10 cellular contexts compared by ENCODE assay signal in the genomic region with DNA sequence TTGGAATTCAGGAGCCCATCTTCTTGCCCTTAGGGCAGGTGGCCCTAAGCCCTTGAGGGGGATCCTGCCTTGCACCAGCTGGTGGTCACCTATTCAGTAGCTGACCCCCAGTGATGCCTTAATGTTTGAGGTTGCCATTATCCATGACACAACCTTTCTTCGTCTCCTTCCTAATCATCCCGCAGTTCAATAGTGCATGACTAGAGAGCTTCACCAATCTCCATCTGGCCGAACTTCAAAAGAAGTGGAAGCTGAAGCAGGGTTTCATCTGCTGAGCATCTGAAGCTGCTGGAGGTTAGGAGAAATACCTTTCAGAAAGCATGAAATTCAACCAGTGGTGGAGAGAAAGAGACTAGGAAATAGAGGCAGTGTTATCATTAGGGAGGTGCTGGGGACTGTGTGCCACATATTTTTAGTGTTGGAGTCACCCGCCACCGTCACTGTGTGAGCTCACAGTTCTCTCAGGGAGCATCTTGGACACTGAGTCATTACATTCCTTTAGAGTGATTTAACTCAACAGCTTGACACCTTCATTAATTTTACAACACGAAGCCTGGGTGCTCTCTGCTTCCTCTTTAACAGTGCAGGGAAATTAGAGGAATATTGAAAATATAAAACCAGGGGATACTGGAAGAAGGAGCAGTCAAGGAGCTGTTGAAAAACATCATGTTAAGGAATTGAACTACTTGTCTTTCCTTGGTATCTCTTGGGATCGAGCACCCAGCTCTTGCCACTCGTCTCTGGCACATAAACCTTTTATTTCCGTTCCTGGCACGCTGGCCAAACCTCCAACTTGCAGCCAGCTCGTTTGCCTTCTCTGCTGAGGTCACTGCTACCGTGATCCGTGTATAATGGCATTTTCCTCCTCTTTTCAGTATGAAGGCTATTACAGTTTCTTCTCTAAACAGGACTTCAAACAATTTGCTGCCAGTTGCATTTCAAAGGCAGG. TPM values are rescaled to one million over a fixed set of nuclear protein-coding genes. Genes with fewer than 3 reads are reported as not detected.
DNase-seq lines count a peak whose midpoint lies in the region; ATAC-seq and TF ChIP-seq lines count a peak whose summit lies in the region.
"Had no signal": no experiment of that assay in that cellular context is flagged by ENCODE, and none has a peak within 500 bp of the region (broad histone marks: within the 10 kb centered on the region; RNA-seq: fewer than 3 reads in every experiment).

No MANE protein-coding gene starts in this region.

- no peaks in the 10 kb centered on the region for H3K9me3 Mint-ChIP-seq in activated CD4-positive, alpha-beta T cell treated with anti-CD3 and anti-CD28 coated beads, Interleukin-2, amount 10 ng/mL, durations not matched to agents 7 days and 5 days
- H3K9me3 Mint-ChIP-seq in T-helper 2 cell treated with Interferon-gamma antibody and Interleukin-4, amounts not matched to agents 5 μg/mL and 100 μg/mL, for 36 hours, result no peaks in the 10 kb centered on the region
- H3K9me3 Mint-ChIP-seq: naive B cell had no signal

- H3K36me3 Mint-ChIP-seq in activated CD4-positive, alpha-beta T cell treated with anti-CD3 and anti-CD28 coated beads, Interleukin-2, amount 10 ng/mL, durations not matched to agents 7 days and 5 days (ENCODE audit: low read depth), result peaks cover 5% of the 10 kb centered on the region
- H3K36me3 Mint-ChIP-seq in T-helper 2 cell treated with Interferon-gamma antibody and Interleukin-4, amounts not matched to agents 5 μg/mL and 100 μg/mL, for 36 hours (ENCODE audit: low read depth), result peaks cover 8% of the 10 kb centered on the region

- H3K27ac Mint-ChIP-seq in activated CD4-positive, alpha-beta T cell treated with anti-CD3 and anti-CD28 coated beads, Interleukin-2, amount 10 ng/mL, durations not matched to agents 7 days and 5 days, result peak overlapping the region; percentile 31
- no peak overlapping the region for H3K27ac Mint-ChIP-seq in T-helper 2 cell treated with Interferon-gamma antibody and Interleukin-4, amounts not matched to agents 5 μg/mL and 100 μg/mL, for 36 hours
- H3K27ac Mint-ChIP-seq: naive B cell had no signal

- H3K4me3 ChIP-seq in choroid plexus epithelial cell (ENCODE audit: low read depth, low read length), result no peak overlapping the region
- no peak overlapping the region for H3K4me3 ChIP-seq in lower lobe of right lung
- no peak overlapping the region for H3K4me3 ChIP-seq in aorta (ENCODE audit: low read length in 2 of 2)

- H3K4me3 Mint-ChIP-seq in activated CD4-positive, alpha-beta T cell treated with anti-CD3 and anti-CD28 coated beads, Interleukin-2, amount 10 ng/mL, durations not matched to agents 7 days and 5 days, result no peak overlapping the region
- H3K4me3 Mint-ChIP-seq in T-helper 2 cell treated with Interferon-gamma antibody and Interleukin-4, amounts not matched to agents 5 μg/mL and 100 μg/mL, for 36 hours, result no peak overlapping the region
- H3K4me3 Mint-ChIP-seq: naive B cell had no signal

- H3K27me3 ChIP-seq in lower lobe of right lung (ENCODE audit: low read depth), result no peaks in the 10 kb centered on the region
- H3K27me3 ChIP-seq in aorta (ENCODE audit: control insufficient read depth in 1 of 2, insufficient read depth in 2 of 2, low read length in 1 of 2), result no peaks in the 10 kb centered on the region

- H3K9me3 ChIP-seq in lower lobe of right lung (no peaks in the 10 kb centered on the region), aorta (ENCODE audit: control insufficient read depth, low read length) (no peaks in the 10 kb centered on the region)

- H3K27me3 Mint-ChIP-seq in activated CD4-positive, alpha-beta T cell treated with anti-CD3 and anti-CD28 coated beads, Interleukin-2, amount 10 ng/mL, durations not matched to agents 7 days and 5 days, result no peaks in the 10 kb centered on the region
- H3K27me3 Mint-ChIP-seq in T-helper 2 cell treated with Interferon-gamma antibody and Interleukin-4, amounts not matched to agents 5 μg/mL and 100 μg/mL, for 36 hours (ENCODE audit: low read depth), result no peaks in the 10 kb centered on the region
- H3K27me3 Mint-ChIP-seq: naive B cell had no signal

- WGBS in aorta, 2 donors, result 19 to 29% methylated on average over 13 of the region's 13 CpGs

- H3K4me1 ChIP-seq in lower lobe of right lung, result peaks cover 38% of the 10 kb centered on the region
- peaks cover 0 to 2% of the 10 kb centered on the region in 2 donors for H3K4me1 ChIP-seq in aorta (ENCODE audit: control insufficient read depth in 1 of 2, insufficient read depth in 2 of 2, low read length in 2 of 2)

- peaks cover 6% of the 10 kb centered on the region for H3K4me1 Mint-ChIP-seq in activated CD4-positive, alpha-beta T cell treated with anti-CD3 and anti-CD28 coated beads, Interleukin-2, amount 10 ng/mL, durations not matched to agents 7 days and 5 days
- H3K4me1 Mint-ChIP-seq in T-helper 2 cell treated with Interferon-gamma antibody and Interleukin-4, amounts not matched to agents 5 μg/mL and 100 μg/mL, for 36 hours (ENCODE audit: low read depth), result peaks cover 21% of the 10 kb centered on the region

- POLR2A ChIA-PET in activated CD4-positive, alpha-beta T cell treated with anti-CD3 and anti-CD28 coated beads, Interleukin-2, amount 10 ng/mL, durations not matched to agents 7 days and 5 days (lab: Charles Lee), result no interaction called here

- no peak for DNase-seq in activated CD4-positive, alpha-beta T cell treated with anti-CD3 and anti-CD28 coated beads, Interleukin-2, amount 10 ng/mL, durations not matched to agents 7 days and 5 days
- DNase-seq in activated CD4-positive, alpha-beta T cell treated with anti-CD3 and anti-CD28 coated beads, Interleukin-2, amount 50 U/mL, for 48 hours, result no peak
- DNase-seq in choroid plexus epithelial cell (ENCODE audit: low read depth) (peak; percentile 68), lower lobe of right lung (no peak), aorta (peak; percentile 78 to 91), NCI-H774 (lab: John Stamatoyannopoulos, UW) (no peak)
- no peak for DNase-seq in T-helper 2 cell treated with Interferon-gamma antibody and Interleukin-4, amounts not matched to agents 5 μg/mL and 100 μg/mL, for 36 hours (ENCODE audit: low spot score)
- no peak for DNase-seq in activated CD4-positive, alpha-beta T cell treated with anti-CD3 and anti-CD28 coated beads for 4 hours
- DNase-seq: naive B cell, NCI-H2029 treated with DMSO at 0.1 percent for 48 hours had no signal

- intact Hi-C loops in lower lobe of right lung (cut with DNase I), result no loop called here
- intact Hi-C loops in aorta (cut with DNase I), result loop anchor here in 1 of 2 donors (10.0 kb wide), 1 partner anchor 166 kb away; no protein-coding TSS in a partner anchor

- H3K36me3 ChIP-seq in lower lobe of right lung (no peaks in the 10 kb centered on the region), aorta (ENCODE audit: control insufficient read depth in 1 of 2, insufficient read depth in 2 of 2, low read length in 1 of 2) (no peaks in the 10 kb centered on the region)

- ATAC-seq in lower lobe of right lung, result peak; percentile 74 to 85
- peak; percentile 80 for ATAC-seq in aorta (ENCODE audit: low FRiP score)

- CTCF ChIA-PET in activated CD4-positive, alpha-beta T cell treated with anti-CD3 and anti-CD28 coated beads, Interleukin-2, amount 10 ng/mL, durations not matched to agents 7 days and 5 days (lab: Charles Lee), result interaction anchor here (1.1 to 1.3 kb wide), 2 partner anchors 15 to 34 kb away, joined by 3 to 4 read pairs; no protein-coding TSS in a partner anchor

- peak overlapping the region; percentile 22 for H3K27ac ChIP-seq in lower lobe of right lung
- H3K27ac ChIP-seq in aorta (ENCODE audit: low read depth in 1 of 2, low read length in 2 of 2), result peak overlapping the region; percentile 67 to 98

- TF ChIP-seq CTCF in choroid plexus epithelial cell (conservative IDR thresholded peaks at IDR 0.05; ENCODE audit: low read depth, low read length), result no peak
- no peak for TF ChIP-seq CTCF in lower lobe of right lung (IDR thresholded peaks at IDR 0.05)

RNA-seq across cellular contexts. Expression of gene PEX14, which starts 53.6 kb away (rescaled TPM):
- total RNA-seq in activated CD4-positive, alpha-beta T cell treated with anti-CD3 and anti-CD28 coated beads, Interleukin-2, amount 10 ng/mL, durations not matched to agents 7 days and 5 days, result 10 to 100 TPM; 23.4 to 24.4 TPM
- total RNA-seq in lower lobe of right lung, result 27.9 TPM
- 10 to 100 TPM; 14.0 to 16.9 TPM for total RNA-seq in aorta
- polyA plus RNA-seq in aorta, result 10 to 100 TPM in 1 of 2 donors, 1 to 10 TPM in 1; 4.5 to 14.8 TPM

RNA-seq across cellular contexts. Expression of gene DFFA, which starts 56.0 kb away (rescaled TPM):
- total RNA-seq in activated CD4-positive, alpha-beta T cell treated with anti-CD3 and anti-CD28 coated beads, Interleukin-2, amount 10 ng/mL, durations not matched to agents 7 days and 5 days, result 10 to 100 TPM; 28.1 to 28.6 TPM
- 37.0 TPM for total RNA-seq in lower lobe of right lung
- total RNA-seq in aorta, result 10 to 100 TPM; 21.4 to 29.2 TPM
- 10 to 100 TPM in 1 of 2 donors, 1 to 10 TPM in 1; 7.8 to 14.5 TPM for polyA plus RNA-seq in aorta

Comparison
In these comparisons a context has a peak if more than half of its experiments do, and no peak if none do; other contexts are left out.
1. DNase-seq: peak in choroid plexus epithelial cell (single experiment) and aorta (2 of 2); none in activated CD4-positive, alpha-beta T cell treated with anti-CD3 and anti-CD28 coated beads, Interleukin-2, amount 10 ng/mL, durations not matched to agents 7 days and 5 days (single experiment), activated CD4-positive, alpha-beta T cell treated with anti-CD3 and anti-CD28 coated beads, Interleukin-2, amount 50 U/mL, for 48 hours (0 of 2), lower lobe of right lung (single experiment), T-helper 2 cell treated with Interferon-gamma antibody and Interleukin-4, amounts not matched to agents 5 μg/mL and 100 μg/mL, for 36 hours (single experiment), activated CD4-positive, alpha-beta T cell treated with anti-CD3 and anti-CD28 coated beads for 4 hours (0 of 2) and NCI-H774 (single experiment).